29 cellular contexts compared by ENCODE assay signal in genomic region chr4:55373461-55373860, GRCh38.
"Had no signal": no experiment of that assay in that cellular context is flagged by ENCODE, and none has a peak within 500 bp of the region (broad histone marks: within the 10 kb centered on the region; RNA-seq: fewer than 3 reads in every experiment).

No MANE protein-coding gene starts in this region.

- ATAC-seq: left colon; left lung; lower lobe of right lung; mucosa of descending colon; naive thymus-derived CD4-positive, alpha-beta T cell; natural killer cell treated with Interleukin-12 subunit alpha and Interleukin-12 subunit beta and Interleukin-15 and Interleukin-18, amount 100 ng/mL, for 72 hours; pancreas; right cardiac atrium; sciatic nerve; stimulated activated naive B cell treated with anti-CD40 and anti-IgM and Interleukin-4, amounts not matched to agents 10 μg/mL and 1 μg/mL and 100 μg/mL, for 72 hours had no signal

- H3K4me2 ChIP-seq: hepatocyte had no signal

- H3K27ac Mint-ChIP-seq: mesothelial cell of epicardium; naive thymus-derived CD4-positive, alpha-beta T cell; natural killer cell treated with Interleukin-12 subunit alpha and Interleukin-12 subunit beta and Interleukin-15 and Interleukin-18, amount 100 ng/mL, for 72 hours; stimulated activated naive B cell treated with anti-CD40 and anti-IgM and Interleukin-4, amounts not matched to agents 10 μg/mL and 1 μg/mL and 100 μg/mL, for 72 hours; stimulated activated naive CD8-positive, alpha-beta T cell treated with anti-CD3 and anti-CD28 coated beads, Interleukin-15, Interleukin-2, amounts not matched to agents 100 ng/mL and 50 ng/mL, for 24 hours had no signal

- H3K9me3 ChIP-seq: left lung, lower lobe of right lung, mucosa of descending colon, pancreas, prostate gland, testis, thyroid gland, transverse colon, upper lobe of left lung, vagina had no signal

- H3K4me1 ChIP-seq: left lung, lower lobe of right lung, pancreas, prostate gland, testis, thyroid gland, transverse colon, vagina had no signal

- FAIRE-seq: keratinocyte, pancreas had no signal

- H2AFZ ChIP-seq: hepatocyte had no signal

- H3K27ac ChIP-seq: hepatocyte, left lung, lower lobe of right lung, pancreas, prostate gland, skin epidermis, testis, thyroid gland, transverse colon, upper lobe of left lung, vagina had no signal

- H3K4me1 Mint-ChIP-seq: mesothelial cell of epicardium; naive thymus-derived CD4-positive, alpha-beta T cell; stimulated activated naive B cell treated with anti-CD40 and anti-IgM and Interleukin-4, amounts not matched to agents 10 μg/mL and 1 μg/mL and 100 μg/mL, for 72 hours had no signal

- H3K4me3 ChIP-seq: hepatocyte, left lung, lower lobe of right lung, mucosa of descending colon, pancreas, prostate gland, skin epidermis, testis, thyroid gland, transverse colon, upper lobe of left lung, vagina had no signal

- H3K9me3 Mint-ChIP-seq: mesothelial cell of epicardium; naive thymus-derived CD4-positive, alpha-beta T cell; natural killer cell treated with Interleukin-12 subunit alpha and Interleukin-12 subunit beta and Interleukin-15 and Interleukin-18, amount 100 ng/mL, for 72 hours; stimulated activated naive B cell treated with anti-CD40 and anti-IgM and Interleukin-4, amounts not matched to agents 10 μg/mL and 1 μg/mL and 100 μg/mL, for 72 hours; stimulated activated naive CD8-positive, alpha-beta T cell treated with anti-CD3 and anti-CD28 coated beads, Interleukin-15, Interleukin-2, amounts not matched to agents 100 ng/mL and 50 ng/mL, for 24 hours had no signal

- H3K27me3 Mint-ChIP-seq: naive thymus-derived CD4-positive, alpha-beta T cell; natural killer cell treated with Interleukin-12 subunit alpha and Interleukin-12 subunit beta and Interleukin-15 and Interleukin-18, amount 100 ng/mL, for 72 hours; stimulated activated naive B cell treated with anti-CD40 and anti-IgM and Interleukin-4, amounts not matched to agents 10 μg/mL and 1 μg/mL and 100 μg/mL, for 72 hours; stimulated activated naive CD8-positive, alpha-beta T cell treated with anti-CD3 and anti-CD28 coated beads, Interleukin-15, Interleukin-2, amounts not matched to agents 100 ng/mL and 50 ng/mL, for 24 hours had no signal

- H3K36me3 ChIP-seq: left lung, pancreas, prostate gland, thyroid gland, transverse colon, upper lobe of left lung had no signal

- H3K27me3 ChIP-seq: hepatocyte, left lung, pancreas, testis, thyroid gland, transverse colon, upper lobe of left lung, vagina had no signal

- DNase-seq: kidney glomerular epithelial cell; left colon; left lung; lower lobe of right lung; mammary epithelial cell; mesendoderm; mucosa of descending colon; naive thymus-derived CD4-positive, alpha-beta T cell; pancreas; retina; right cardiac atrium; stimulated activated CD4-positive, alpha-beta T cell treated with anti-CD3 and anti-CD28 coated beads, Interleukin-12 subunit alpha, Interleukin-12 subunit beta, amount 100 ng/mL, for 4 hours; stimulated activated CD4-positive, alpha-beta T cell treated with anti-CD3 and anti-CD28 coated beads, Interleukin-15, amount 100 ng/mL, for 24 hours; stimulated activated CD4-positive, alpha-beta T cell treated with anti-CD3 and anti-CD28 coated beads, Interleukin-2, amount 100 ng/mL, for 24 hours; stimulated activated CD4-positive, alpha-beta T cell treated with anti-CD3 and anti-CD28 coated beads, Interleukin-4, amount 100 ng/mL, for 1 hour; stimulated activated naive B cell treated with anti-CD40 and anti-IgM and Interleukin-4, amounts not matched to agents 10 μg/mL and 1 μg/mL and 100 μg/mL, for 72 hours; testis; thyroid gland; transverse colon; upper lobe of left lung had no signal

- H3K4me3 Mint-ChIP-seq: mesothelial cell of epicardium; naive thymus-derived CD4-positive, alpha-beta T cell; natural killer cell treated with Interleukin-12 subunit alpha and Interleukin-12 subunit beta and Interleukin-15 and Interleukin-18, amount 100 ng/mL, for 72 hours; stimulated activated naive B cell treated with anti-CD40 and anti-IgM and Interleukin-4, amounts not matched to agents 10 μg/mL and 1 μg/mL and 100 μg/mL, for 72 hours; stimulated activated naive CD8-positive, alpha-beta T cell treated with anti-CD3 and anti-CD28 coated beads, Interleukin-15, Interleukin-2, amounts not matched to agents 100 ng/mL and 50 ng/mL, for 24 hours had no signal

- H3K79me2 ChIP-seq: hepatocyte had no signal
